11 cellular contexts compared by ENCODE assay signal in genomic region chr7:131655447-131655846, GRCh38.
A peak's percentile ranks its signal among the peaks of the same experiment; 100 is the strongest.
DNase-seq lines count a peak whose midpoint lies in the region; ATAC-seq and TF ChIP-seq lines count a peak whose summit lies in the region.
"Had no signal": no experiment of that assay in that cellular context is flagged by ENCODE, and none has a peak within 500 bp of the region (broad histone marks: within the 10 kb centered on the region; RNA-seq: fewer than 3 reads in every experiment).

No MANE protein-coding gene starts in this region.

- H3K9me3 ChIP-seq in NT2/D1 (ENCODE audit: insufficient read depth, low read length) (no peaks in the 10 kb centered on the region), upper lobe of right lung (no peaks in the 10 kb centered on the region)

- H2BK120ac ChIP-seq in mesendoderm (ENCODE audit: low read depth, low read length) = no peak overlapping the region

- H3K4me2 ChIP-seq in mesendoderm (ENCODE audit: low read length) = no peak overlapping the region

- H4K5ac ChIP-seq in mesendoderm (ENCODE audit: low read length) = no peak overlapping the region

- peak; percentile 66 for DNase-seq in Right ventricle myocardium inferior (ENCODE audit: missing footprints)
- no peak for DNase-seq in Right ventricle myocardium superior
- no peak for DNase-seq in NT2/D1 (ENCODE audit: low read depth, low spot score)
- no peak for DNase-seq in mesendoderm
- peak; percentile 16 for DNase-seq in upper lobe of right lung
- DNase-seq: COR-L47, DND-41 had no signal

- no peak overlapping the region for H3K4ac ChIP-seq in mesendoderm (ENCODE audit: low read depth, low read length)

- H2BK5ac ChIP-seq in mesendoderm (ENCODE audit: low read length) = no peak overlapping the region

- H3K79me2 ChIP-seq in mesendoderm (ENCODE audit: control insufficient read depth, insufficient read depth, low read length) = peaks cover 4% of the 10 kb centered on the region

- no peak overlapping the region for H4K8ac ChIP-seq in mesendoderm (ENCODE audit: low read depth, low read length)

- H3K36me3 ChIP-seq in NT2/D1 (ENCODE audit: insufficient read depth, insufficient read length, low read length) = peaks cover 25% of the 10 kb centered on the region
- H3K36me3 ChIP-seq in mesendoderm (ENCODE audit: control insufficient read depth, insufficient read depth, low read length) = no peaks in the 10 kb centered on the region
- H3K36me3 ChIP-seq in upper lobe of right lung = no peaks in the 10 kb centered on the region

- H2BK15ac ChIP-seq in mesendoderm (replicated peaks; ENCODE audit: low read depth) = no peak overlapping the region

- no peak overlapping the region for H3K18ac ChIP-seq in mesendoderm (ENCODE audit: low read length)

- WGBS in mesendoderm (ENCODE audit: extremely low coverage, insufficient coverage, low lambda C conversion rate) = no CpG with 5 or more reads among the region's 6 CpGs

- H3K27me3 ChIP-seq in NT2/D1 (ENCODE audit: insufficient read depth, insufficient read length) (no peaks in the 10 kb centered on the region), mesendoderm (ENCODE audit: insufficient read depth, low read length, poor library complexity) (no peaks in the 10 kb centered on the region), upper lobe of right lung (no peaks in the 10 kb centered on the region)

- peaks cover 2% of the 10 kb centered on the region for H3K79me1 ChIP-seq in mesendoderm (ENCODE audit: low read length)

- intact Hi-C loops in Right ventricle myocardium inferior (cut with DNase I) = loop anchor here (2.0 to 10.0 kb wide), 2 partner anchors 71 to 109 kb away; no protein-coding TSS in a partner anchor
- intact Hi-C loops in Right ventricle myocardium superior (cut with DNase I) = loop anchor here (2.0 kb wide), 1 partner anchor 147 kb away; no protein-coding TSS in a partner anchor
- intact Hi-C loops in upper lobe of right lung (cut with DNase I) = loop anchor here (5.0 to 10.0 kb wide), 2 partner anchors 111 to 148 kb away; no protein-coding TSS in a partner anchor

- H3K56ac ChIP-seq in mesendoderm (ENCODE audit: low read length) = peak overlapping the region; percentile 60

- H3K23ac ChIP-seq in mesendoderm (ENCODE audit: low read length) = no peak overlapping the region

- H3K9ac ChIP-seq in NT2/D1 (ENCODE audit: insufficient read length, low read depth) (peak overlapping the region; percentile 77), mesendoderm (ENCODE audit: low read length) (no peak overlapping the region)

- H3K27ac ChIP-seq in mesendoderm (ENCODE audit: low read depth, low read length) = no peak overlapping the region
- H3K27ac ChIP-seq in upper lobe of right lung = no peak overlapping the region
- H3K27ac ChIP-seq: 22Rv1 had no signal

- H3K4me3 ChIP-seq in NT2/D1 (ENCODE audit: insufficient read length, low read depth) (no peak overlapping the region), mesendoderm (ENCODE audit: low read length) (no peak overlapping the region), upper lobe of right lung (no peak overlapping the region)

- H2AK5ac ChIP-seq in mesendoderm (ENCODE audit: low read length) = peak overlapping the region; percentile 71

- ATAC-seq in Right ventricle myocardium inferior (no peak), Right ventricle myocardium superior (ENCODE audit: poor library complexity) (no peak), upper lobe of right lung (no peak), HG02763 (IDR thresholded peaks at IDR 0.05; ENCODE audit: unreplicated experiment) (no peak), esophagus mucosa (no peak), GM21423 (IDR thresholded peaks at IDR 0.05; ENCODE audit: unreplicated experiment) (no peak)

- no peak for TF ChIP-seq CTCF in upper lobe of right lung (IDR thresholded peaks at IDR 0.05)

- H3K4me1 ChIP-seq in NT2/D1 (ENCODE audit: insufficient read depth, insufficient read length) (peaks cover 6% of the 10 kb centered on the region), mesendoderm (ENCODE audit: control insufficient read depth, low read depth, low read length) (peaks cover 3% of the 10 kb centered on the region), upper lobe of right lung (no peaks in the 10 kb centered on the region)

Comparison
In these comparisons a context has a peak if more than half of its experiments do, and no peak if none do; other contexts are left out.
1. DNase-seq: peak in Right ventricle myocardium inferior (single experiment) and upper lobe of right lung (single experiment); none in Right ventricle myocardium superior (single experiment), NT2/D1 (single experiment) and mesendoderm (single experiment).